21 cellular contexts compared by ENCODE assay signal in genomic region chr13:23808803-23809202, GRCh38.
"Had no signal": no experiment of that assay in that cellular context is flagged by ENCODE, and none has a peak within 500 bp of the region (broad histone marks: within the 10 kb centered on the region; RNA-seq: fewer than 3 reads in every experiment).

No MANE protein-coding gene starts in this region.

- H3K9me3 ChIP-seq: colonic mucosa, esophagus squamous epithelium, left lung, right lobe of liver, suprapubic skin, transverse colon, vagina had no signal

- H3K4me1 ChIP-seq: colonic mucosa, left lung, parathyroid adenoma, right lobe of liver, transverse colon, vagina had no signal

- H3K79me2 ChIP-seq: parathyroid adenoma had no signal

- H3K9ac ChIP-seq: neural progenitor cell, parathyroid adenoma had no signal

- H2AFZ ChIP-seq: neural progenitor cell, parathyroid adenoma had no signal

- H3K27ac ChIP-seq: colonic mucosa, esophagus squamous epithelium, left lung, neural progenitor cell, parathyroid adenoma, right lobe of liver, suprapubic skin, transverse colon, vagina had no signal

- H3K36me3 ChIP-seq: colonic mucosa, neural progenitor cell, right lobe of liver, vagina had no signal

- DNase-seq: colonic mucosa; dermis blood vessel endothelial cell; effector memory CD4-positive, alpha-beta T cell; erythroblast; esophagus squamous epithelium; left cardiac atrium; left lung; mesenchymal stem cell; midbrain; naive thymus-derived CD4-positive, alpha-beta T cell; right lobe of liver; small intestine; stimulated activated CD4-positive, alpha-beta T cell treated with anti-CD3 and anti-CD28 coated beads, Interleukin-15, amount 100 ng/mL, for 24 hours; stimulated activated CD4-positive, alpha-beta T cell treated with anti-CD3 and anti-CD28 coated beads, Interleukin-2, amount 100 ng/mL, for 48 hours; stimulated activated naive CD4-positive, alpha-beta T cell; stimulated activated naive CD8-positive, alpha-beta T cell treated with anti-CD3 and anti-CD28 coated beads, Interleukin-15, amount 100 ng/mL, for 72 hours; transverse colon had no signal

- H3K4me3 ChIP-seq: colonic mucosa, esophagus squamous epithelium, left lung, neural progenitor cell, right lobe of liver, suprapubic skin, transverse colon, vagina had no signal

- H3K27me3 ChIP-seq: colonic mucosa, esophagus squamous epithelium, left lung, neural progenitor cell, right lobe of liver, suprapubic skin, transverse colon, vagina had no signal

- H3K4me2 ChIP-seq: neural progenitor cell had no signal

- ATAC-seq: left cardiac atrium; left lung; naive thymus-derived CD4-positive, alpha-beta T cell; right lobe of liver; stimulated activated naive CD8-positive, alpha-beta T cell treated with anti-CD3 and anti-CD28 coated beads, Interleukin-15, amount 100 ng/mL, for 72 hours had no signal
